In genomic region chr1:40650075-40650474, GRCh38 we compare ENCODE assay signal across 10 cellular contexts. TPM values are rescaled to one million over a fixed set of nuclear protein-coding genes. Genes with fewer than 3 reads are reported as not detected.
DNase-seq lines count a peak whose midpoint lies in the region; ATAC-seq and TF ChIP-seq lines count a peak whose summit lies in the region.
"Had no signal": no experiment of that assay in that cellular context is flagged by ENCODE, and none has a peak within 500 bp of the region (broad histone marks: within the 10 kb centered on the region; RNA-seq: fewer than 3 reads in every experiment).

No MANE protein-coding gene starts in this region.

- no peaks in the 10 kb centered on the region for H3K4me1 Mint-ChIP-seq in activated B cell treated with CpG ODN at 0.5 μM for 24 hours

- peaks cover 25% of the 10 kb centered on the region for H3K27me3 ChIP-seq in kidney epithelial cell (ENCODE audit: control insufficient read depth, insufficient read depth, low read length)
- peaks cover 22% of the 10 kb centered on the region for H3K27me3 ChIP-seq in hepatocyte

- no peak overlapping the region for H3K4me3 ChIP-seq in GM12875 (ENCODE audit: low read depth, low read length)
- H3K4me3 ChIP-seq in kidney epithelial cell (ENCODE audit: low read depth, low read length): no peak overlapping the region
- H3K4me3 ChIP-seq in hepatocyte: no peak overlapping the region

- H3K36me3 ChIP-seq in kidney epithelial cell (ENCODE audit: control insufficient read depth, insufficient read depth, low read length) (no peaks in the 10 kb centered on the region), hepatocyte (replicated peaks; ENCODE audit: insufficient read depth, low read depth) (no peaks in the 10 kb centered on the region)

- CTCF ChIA-PET in activated B cell treated with CpG ODN at 0.5 μM for 24 hours (lab: Charles Lee): interaction anchor here (0.9 kb wide), 1 partner anchor 12 kb away, joined by 3 read pairs; no protein-coding TSS in a partner anchor

- H2AFZ ChIP-seq in hepatocyte: no peak overlapping the region

- H3K4me3 Mint-ChIP-seq in activated B cell treated with CpG ODN at 0.5 μM for 24 hours: no peak overlapping the region
- H3K4me3 Mint-ChIP-seq: T-cell had no signal

- no peaks in the 10 kb centered on the region for H3K9me2 ChIP-seq in hepatocyte (replicated peaks; ENCODE audit: insufficient read depth)

- ATAC-seq in activated B cell treated with CpG ODN at 0.5 μM for 24 hours (ENCODE audit: low read depth): peak; percentile 45

- H3K27ac ChIP-seq in hepatocyte: no peak overlapping the region

- WGBS in hepatocyte (ENCODE audit: low lambda C conversion rate, missing lambda C conversion rate): 56% methylated on average over 4 of the region's 4 CpGs

- no peaks in the 10 kb centered on the region for H3K79me2 ChIP-seq in hepatocyte

- no peaks in the 10 kb centered on the region for H3K4me1 ChIP-seq in hepatocyte (ENCODE audit: insufficient read depth)

- peaks cover 9% of the 10 kb centered on the region for H3K27me3 Mint-ChIP-seq in activated B cell treated with CpG ODN at 0.5 μM for 24 hours

- no peak overlapping the region for H3K4me2 ChIP-seq in hepatocyte

- no peak overlapping the region for H3K27ac Mint-ChIP-seq in activated B cell treated with CpG ODN at 0.5 μM for 24 hours
- H3K27ac Mint-ChIP-seq: T-cell had no signal

- no peaks in the 10 kb centered on the region for H4K20me1 ChIP-seq in hepatocyte (ENCODE audit: insufficient read depth, poor library complexity, severe bottlenecking)

- H3K9me3 Mint-ChIP-seq in activated B cell treated with CpG ODN at 0.5 μM for 24 hours: no peaks in the 10 kb centered on the region
- H3K9me3 Mint-ChIP-seq: T-cell had no signal

- TF ChIP-seq CTCF in AG09319 (IDR thresholded peaks at IDR 0.05; ENCODE audit: low read depth, low read length) (peak; percentile 19), GM12875 (IDR thresholded peaks at IDR 0.05; ENCODE audit: borderline replicate concordance, insufficient read depth, low read depth, low read length) (peak; percentile 69), activated B cell treated with CpG ODN at 0.5 μM for 24 hours (IDR thresholded peaks at IDR 0.05) (no peak), kidney epithelial cell (IDR thresholded peaks at IDR 0.05; ENCODE audit: insufficient read depth, low read length, poor library complexity, severe bottlenecking) (peak; percentile 26), hepatocyte (IDR thresholded peaks at IDR 0.05; ENCODE audit: poor library complexity) (no peak)

- POLR2A ChIA-PET in activated B cell treated with CpG ODN at 0.5 μM for 24 hours (lab: Charles Lee): no interaction called here

- H3K9me3 ChIP-seq in hepatocyte (ENCODE audit: low read depth): no peaks in the 10 kb centered on the region

- no peak for DNase-seq in AG09319 (ENCODE audit: extremely low read depth, low read depth)
- no peak for DNase-seq in activated B cell treated with CpG ODN at 0.5 μM for 24 hours
- no peak for DNase-seq in kidney epithelial cell (ENCODE audit: low read depth)
- DNase-seq in hepatocyte (ENCODE audit: low spot score): no peak
- no peak for DNase-seq in superior temporal gyrus (ENCODE audit: extremely low spot score)
- DNase-seq in A172 (ENCODE audit: low spot score): no peak
- DNase-seq in COR-L47 (lab: John Stamatoyannopoulos, UW): no peak
- DNase-seq: stimulated activated CD4-positive, alpha-beta T cell treated with anti-CD3 and anti-CD28 coated beads, Interleukin-2, amount 100 ng/mL, for 48 hours; T-cell had no signal

- intact Hi-C loops in activated B cell treated with CpG ODN at 0.5 μM for 24 hours (cut with micrococcal nuclease): no loop called here

- H3K36me3 Mint-ChIP-seq in activated B cell treated with CpG ODN at 0.5 μM for 24 hours (ENCODE audit: low read depth): no peaks in the 10 kb centered on the region
- H3K36me3 Mint-ChIP-seq: T-cell had no signal

RNA-seq across cellular contexts. Expression of gene RIMS3, which starts 15.4 kb away (rescaled TPM):
- 5.5 and 6.2 TPM in 2 replicates for total RNA-seq in activated B cell treated with CpG ODN at 0.5 μM for 24 hours
- total RNA-seq in kidney epithelial cell: 2.9 and 3.2 TPM in 2 replicates
- 1.0 and 1.6 TPM in 2 replicates for total RNA-seq in hepatocyte
- 0.32 and 1.4 TPM in 2 replicates for polyA plus RNA-seq in hepatocyte
- 3.1 and 3.6 TPM in 2 replicates for total RNA-seq in A172 (2014; rRNA removed; shearing (Covaris generic))

RNA-seq across cellular contexts. Expression of gene NFYC, which starts 41.4 kb away (rescaled TPM):
- total RNA-seq in activated B cell treated with CpG ODN at 0.5 μM for 24 hours (68.7 and 76.0 TPM in 2 replicates), kidney epithelial cell (44.0 and 44.4 TPM in 2 replicates), hepatocyte (38.6 and 44.1 TPM in 2 replicates)
- 52.5 and 54.8 TPM in 2 replicates for polyA plus RNA-seq in hepatocyte
- 27.3 and 28.2 TPM in 2 replicates for total RNA-seq in A172 (2014; rRNA removed; shearing (Covaris generic))

Comparison
In these comparisons a context has a peak if more than half of its experiments do, and no peak if none do; other contexts are left out.
1. CTCF ChIP-seq: peak in AG09319 (single experiment), GM12875 (single experiment) and kidney epithelial cell (single experiment); none in activated B cell treated with CpG ODN at 0.5 μM for 24 hours (single experiment) and hepatocyte (single experiment).